21 cellular contexts compared by ENCODE assay signal in genomic region chr4:41077628-41078027, GRCh38.
DNase-seq lines count a peak whose midpoint lies in the region; ATAC-seq and TF ChIP-seq lines count a peak whose summit lies in the region.
"Had no signal": no experiment of that assay in that cellular context is flagged by ENCODE, and none has a peak within 500 bp of the region (broad histone marks: within the 10 kb centered on the region; RNA-seq: fewer than 3 reads in every experiment).

No MANE protein-coding gene starts in this region.

- H3K79me2 ChIP-seq in neural progenitor cell (ENCODE audit: low read depth) = no peaks in the 10 kb centered on the region

- no peaks in the 10 kb centered on the region for H4K20me1 ChIP-seq in neural progenitor cell (ENCODE audit: low read depth)

- peak; percentile 34 for ATAC-seq in Right ventricle myocardium inferior
- no peak for ATAC-seq in left cardiac atrium
- ATAC-seq in right lobe of liver = peak; percentile 88 to 99 (median 91)
- ATAC-seq: GM12878, HCT116 had no signal

- H3K27me3 ChIP-seq in SJCRH30 = no peaks in the 10 kb centered on the region
- no peaks in the 10 kb centered on the region for H3K27me3 ChIP-seq in right lobe of liver
- H3K27me3 ChIP-seq in neural progenitor cell = no peaks in the 10 kb centered on the region
- H3K27me3 ChIP-seq: BE2C had no signal

- no peak overlapping the region for H3K4me2 ChIP-seq in neural progenitor cell

- H3K4me3 ChIP-seq in SJCRH30 = no peak overlapping the region
- H3K4me3 ChIP-seq in right lobe of liver = no peak overlapping the region
- H3K4me3 ChIP-seq in coronary artery = no peak overlapping the region
- no peak overlapping the region for H3K4me3 ChIP-seq in neural progenitor cell
- H3K4me3 ChIP-seq: GM12878 had no signal

- DNase-seq in Right ventricle myocardium inferior (ENCODE audit: missing footprints) (no peak), left cardiac atrium (no peak), SJCRH30 (peak; percentile 22 to 32), right lobe of liver (no peak), coronary artery (ENCODE audit: low spot score) (no peak), SKM-1 treated with dmso at 0.1 percent for 144 hours (lab: John Stamatoyannopoulos, UW; ENCODE audit: unreplicated experiment) (no peak), neural progenitor cell (ENCODE audit: low spot score) (no peak)
- DNase-seq: BE2C; CD4-positive, alpha-beta T cell; DMS153; EL; GOT3; KBM-7; NCI-H1417; NCI-H187; NCI-H2107; NCI-H510A; NCI-H774; SHP77 treated with DMSO at 0.1 percent for 48 hours had no signal

- no peak for TF ChIP-seq POLR2A in right lobe of liver (IDR thresholded peaks at IDR 0.05)

- WGBS in right lobe of liver (ENCODE audit: insufficient coverage, low coverage, low lambda C conversion rate, missing lambda C conversion rate) = 27% methylated on average over 1 of the region's 1 CpG

- no peak for TF ChIP-seq CTCF in right lobe of liver (IDR thresholded peaks at IDR 0.05)
- no peak for TF ChIP-seq CTCF in coronary artery (IDR thresholded peaks at IDR 0.05)
- TF ChIP-seq CTCF in neural progenitor cell (IDR thresholded peaks at IDR 0.05) = no peak

- H3K9me3 Mint-ChIP-seq in neural progenitor cell = no peaks in the 10 kb centered on the region
- H3K9me3 Mint-ChIP-seq: CD4-positive, alpha-beta T cell had no signal

- H3K36me3 ChIP-seq in SJCRH30 (no peaks in the 10 kb centered on the region), right lobe of liver (no peaks in the 10 kb centered on the region), neural progenitor cell (no peaks in the 10 kb centered on the region)
- H3K36me3 ChIP-seq: BE2C had no signal

- intact Hi-C loops in Right ventricle myocardium inferior (cut with DNase I) = no loop called here
- intact Hi-C loops in left cardiac atrium (cut with DNase I) = no loop called here
- intact Hi-C loops in right lobe of liver (cut with DNase I) = no loop called here

- H3K4me1 ChIP-seq in SJCRH30 (peaks cover 27% of the 10 kb centered on the region), right lobe of liver (peaks cover 0 to 11% (median 6%) of the 10 kb centered on the region in 4 donors), neural progenitor cell (peaks cover 10% of the 10 kb centered on the region)
- H3K4me1 ChIP-seq: BE2C had no signal

- no peak overlapping the region for H3K9ac ChIP-seq in neural progenitor cell

- H3K27me3 Mint-ChIP-seq in neural progenitor cell (ENCODE audit: insufficient read depth, low read depth) = peaks cover 2% of the 10 kb centered on the region

- H3K27ac Mint-ChIP-seq in neural progenitor cell = no peak overlapping the region
- H3K27ac Mint-ChIP-seq: CD4-positive, alpha-beta T cell had no signal

- H3K4me1 Mint-ChIP-seq in neural progenitor cell = peaks cover 2% of the 10 kb centered on the region

- no peak overlapping the region for H3K4me3 Mint-ChIP-seq in neural progenitor cell
- H3K4me3 Mint-ChIP-seq: CD4-positive, alpha-beta T cell had no signal

- no peak overlapping the region for H3K27ac ChIP-seq in SJCRH30
- H3K27ac ChIP-seq in right lobe of liver = no peak overlapping the region
- H3K27ac ChIP-seq in coronary artery = no peak overlapping the region
- no peak overlapping the region for H3K27ac ChIP-seq in neural progenitor cell

- H2AFZ ChIP-seq in neural progenitor cell (replicated peaks) = no peak overlapping the region

- no peaks in the 10 kb centered on the region for H3K36me3 Mint-ChIP-seq in neural progenitor cell

- H3F3A ChIP-seq in neural progenitor cell (ENCODE audit: low read depth) = peaks cover 4% of the 10 kb centered on the region

- H3K9me3 ChIP-seq in SJCRH30 (replicated peaks) (no peaks in the 10 kb centered on the region), right lobe of liver (no peaks in the 10 kb centered on the region), neural progenitor cell (ENCODE audit: low read depth) (no peaks in the 10 kb centered on the region)
- H3K9me3 ChIP-seq: BE2C had no signal

Comparison
In these comparisons a context has a peak if more than half of its experiments do, and no peak if none do; other contexts are left out.
1. ATAC-seq: peak in Right ventricle myocardium inferior (single experiment) and right lobe of liver (4 of 4); none in left cardiac atrium (0 of 2).
2. DNase-seq: peak in SJCRH30 (2 of 2); none in Right ventricle myocardium inferior (single experiment), left cardiac atrium (single experiment), right lobe of liver (0 of 3), coronary artery (single experiment), SKM-1 treated with dmso at 0.1 percent for 144 hours (single experiment) and neural progenitor cell (single experiment).